ENCODE assay signal across 27 cellular contexts in genomic region chr18:34258176-34258575, GRCh38. TPM values are rescaled to one million over a fixed set of nuclear protein-coding genes. Genes with fewer than 3 reads are reported as not detected.
"Had no signal": no experiment of that assay in that cellular context is flagged by ENCODE, and none has a peak within 500 bp of the region (broad histone marks: within the 10 kb centered on the region; RNA-seq: fewer than 3 reads in every experiment).

No MANE protein-coding gene starts in this region.

- H3K4me1 ChIP-seq: breast epithelium had no signal

- H3K4me1 Mint-ChIP-seq: activated naive CD4-positive, alpha-beta T cell treated with anti-CD3 and anti-CD28 coated beads, Interleukin-2, amount 50 U/mL, for 24 hours had no signal

- ATAC-seq: activated CD8-positive, alpha-beta T cell treated with anti-CD3 and anti-CD28 coated beads, Interleukin-2, amount 10 ng/mL, durations not matched to agents 7 days and 5 days; K562 had no signal

- DNase-seq: activated CD4-positive, alpha-beta T cell treated with anti-CD3 and anti-CD28 coated beads for 48 hours; activated CD4-positive, alpha-beta T cell treated with anti-CD3 and anti-CD28 coated beads, Interleukin-2, amount 50 U/mL, for 4 hours; activated CD4-positive, CD25-positive, alpha-beta regulatory T cell treated with anti-CD3 and anti-CD28 coated beads, Interleukin-2, amount 50 U/mL, for 72 hours; activated CD8-positive, alpha-beta memory T cell treated with anti-CD3 and anti-CD28 coated beads, Interleukin-2, amount 50 U/mL, for 48 hours; activated CD8-positive, alpha-beta T cell treated with anti-CD3 and anti-CD28 coated beads, Interleukin-2, amount 10 ng/mL, durations not matched to agents 7 days and 5 days; activated effector memory CD4-positive, alpha-beta T cell treated with Interleukin-2 at 50 U/mL for 16 hours; activated naive CD4-positive, alpha-beta T cell; activated T-cell treated with anti-CD3 and anti-CD28 coated beads, Interleukin-2, amount 50 U/mL, for 1 hour; aorta; caudate nucleus; Karpas-422; MM.1S; NCI-H1105; NCI-H1436; NCI-H187; NCI-H2081; NCI-H446 treated with DMSO at 0.1 percent for 48 hours; NCI-H524 treated with DMSO at 0.1 percent for 48 hours; NCI-H82; SIG-M5; T-helper 1 cell had no signal

- H3K27me3 Mint-ChIP-seq: activated naive CD4-positive, alpha-beta T cell treated with anti-CD3 and anti-CD28 coated beads, Interleukin-2, amount 50 U/mL, for 24 hours had no signal

- H3K27ac Mint-ChIP-seq: activated CD8-positive, alpha-beta T cell treated with anti-CD3 and anti-CD28 coated beads, Interleukin-2, amount 10 ng/mL, durations not matched to agents 7 days and 5 days; activated naive CD4-positive, alpha-beta T cell treated with anti-CD3 and anti-CD28 coated beads, Interleukin-2, amount 50 U/mL, for 24 hours had no signal

- H3K4me3 ChIP-seq: breast epithelium, K562, SK-N-MC had no signal

- H3K27ac ChIP-seq: breast epithelium, SK-N-MC had no signal

- H3K27me3 ChIP-seq: breast epithelium had no signal

- H3K36me3 Mint-ChIP-seq: activated naive CD4-positive, alpha-beta T cell treated with anti-CD3 and anti-CD28 coated beads, Interleukin-2, amount 50 U/mL, for 24 hours had no signal

- H3K9me3 ChIP-seq: breast epithelium had no signal

- H3K4me3 Mint-ChIP-seq: activated CD8-positive, alpha-beta T cell treated with anti-CD3 and anti-CD28 coated beads, Interleukin-2, amount 10 ng/mL, durations not matched to agents 7 days and 5 days; activated naive CD4-positive, alpha-beta T cell treated with anti-CD3 and anti-CD28 coated beads, Interleukin-2, amount 50 U/mL, for 24 hours had no signal

- H3K36me3 ChIP-seq: breast epithelium had no signal

RNA-seq across cellular contexts. Expression of gene NOL4, which starts 33.5 kb away (rescaled TPM):
- total RNA-seq: activated CD8-positive, alpha-beta T cell treated with anti-CD3 and anti-CD28 coated beads, Interleukin-2, amount 10 ng/mL, durations not matched to agents 7 days and 5 days; K562; RPMI7951; T-helper 2 cell treated with Interferon-gamma antibody and Interleukin-4, amounts not matched to agents 100 ng/mL and 5 ng/mL, for 36 hours had no signal
- polyA plus RNA-seq: K562 had no signal
